Comparison of ENCODE assay signal across 9 cellular contexts in genomic region chr19:18790566-18791314, GRCh38. TPM values are rescaled to one million over a fixed set of nuclear protein-coding genes. Genes with fewer than 3 reads are reported as not detected.
DNase-seq lines count a peak whose midpoint lies in the region; ATAC-seq and TF ChIP-seq lines count a peak whose summit lies in the region.
"Had no signal": no experiment of that assay in that cellular context is flagged by ENCODE, and none has a peak within 500 bp of the region (broad histone marks: within the 10 kb centered on the region; RNA-seq: fewer than 3 reads in every experiment).

COMP (minus strand) TSS chr19:18791305; CDS start chr19:18791269, 36 bp downstream.

- no peaks in the 10 kb centered on the region for H3K36me3 Mint-ChIP-seq in activated B cell treated with CpG ODN at 0.5 μM for 24 hours (ENCODE audit: low read depth)

- peaks cover 36% of the 10 kb centered on the region for H3K4me1 Mint-ChIP-seq in activated B cell treated with CpG ODN at 0.5 μM for 24 hours

- H2AFZ ChIP-seq in smooth muscle cell (ENCODE audit: low read depth), result peak within 1 kb of the TSS; percentile 11

- peak within 1 kb of the TSS; percentile 71 for H3K4me3 ChIP-seq in iPS-15b (ENCODE audit: low read depth, low read length)
- H3K4me3 ChIP-seq in smooth muscle cell, result peak within 1 kb of the TSS; percentile 45

- CTCF ChIA-PET in activated B cell treated with CpG ODN at 0.5 μM for 24 hours (lab: Charles Lee), result interaction anchor here (0.8 kb wide), 1 partner anchor 56 kb away, joined by 3 read pairs; no protein-coding TSS in a partner anchor

- POLR2A ChIA-PET in activated B cell treated with CpG ODN at 0.5 μM for 24 hours (lab: Charles Lee), result interaction anchor here (1.1 kb wide), 1 partner anchor 41 kb away, joined by 4 read pairs; the partner anchor contains the start of gene UPF1

- no peak within 1 kb of the TSS for H3K27ac ChIP-seq in smooth muscle cell (ENCODE audit: low read depth)
- H3K27ac ChIP-seq: 22Rv1 had no signal

- peak within 1 kb of the TSS; percentile 84 for H3K4me2 ChIP-seq in smooth muscle cell

- no peaks in the 10 kb centered on the region for H3K9me3 ChIP-seq in iPS-15b (ENCODE audit: control insufficient read depth, insufficient read depth, low read length)
- H3K9me3 ChIP-seq in smooth muscle cell (replicated peaks; ENCODE audit: low read depth), result no peaks in the 10 kb centered on the region

- H3K27me3 ChIP-seq in iPS-15b (ENCODE audit: control insufficient read depth, insufficient read depth, low read length) (peaks cover 78% of the 10 kb centered on the region), smooth muscle cell (ENCODE audit: low read depth) (peaks cover 66% of the 10 kb centered on the region)

- intact Hi-C loops in activated B cell treated with CpG ODN at 0.5 μM for 24 hours (cut with micrococcal nuclease), result loop anchor here (5.0 kb wide), 2 partner anchors 88 to 178 kb away; partner anchors contain the start of gene TMEM59L

- peak; percentile 46 for DNase-seq in DMS 273 (lab: John Stamatoyannopoulos, UW; ENCODE audit: unreplicated experiment)
- DNase-seq in DMS 273 treated with DMSO at 0.1 percent for 48 hours (lab: John Stamatoyannopoulos, UW), result no peak
- peak; percentile 34 for DNase-seq in activated B cell treated with CpG ODN at 0.5 μM for 24 hours
- DNase-seq in smooth muscle cell (lab: John Stamatoyannopoulos, UW; ENCODE audit: unreplicated experiment), result no peak
- DNase-seq in HUDEP-2 (lab: John Stamatoyannopoulos, UW; ENCODE audit: unreplicated experiment in 76 of 76), result no peak
- no peak for DNase-seq in DMS153 treated with DMSO at 0.1 percent for 48 hours (lab: John Stamatoyannopoulos, UW; ENCODE audit: unreplicated experiment)
- DNase-seq in NCI-H524 treated with DMSO at 0.1 percent for 48 hours (lab: John Stamatoyannopoulos, UW), result no peak

- H3K9ac ChIP-seq in iPS-15b (ENCODE audit: low read depth, low read length) (no peak within 1 kb of the TSS), smooth muscle cell (ENCODE audit: low read depth) (no peak within 1 kb of the TSS)

- no peaks in the 10 kb centered on the region for H3K79me2 ChIP-seq in smooth muscle cell (ENCODE audit: low read depth)

- ATAC-seq in activated B cell treated with CpG ODN at 0.5 μM for 24 hours (ENCODE audit: low read depth), result peak; percentile 18

- TF ChIP-seq CTCF in activated B cell treated with CpG ODN at 0.5 μM for 24 hours (IDR thresholded peaks at IDR 0.05), result no peak
- no peak for TF ChIP-seq CTCF in smooth muscle cell (IDR thresholded peaks at IDR 0.05; ENCODE audit: borderline replicate concordance, insufficient read depth, poor library complexity, severe bottlenecking)

- no peaks in the 10 kb centered on the region for H3K9me3 Mint-ChIP-seq in activated B cell treated with CpG ODN at 0.5 μM for 24 hours

- H4K20me1 ChIP-seq in smooth muscle cell (ENCODE audit: low read depth), result peaks cover 17% of the 10 kb centered on the region

- 15% methylated on average over 47 of the region's 61 CpGs for WGBS in smooth muscle cell (ENCODE audit: low lambda C conversion rate)

- peaks cover 60% of the 10 kb centered on the region for H3K27me3 Mint-ChIP-seq in activated B cell treated with CpG ODN at 0.5 μM for 24 hours

- no peaks in the 10 kb centered on the region for H3F3A ChIP-seq in smooth muscle cell (ENCODE audit: low read depth)

- H3K36me3 ChIP-seq in iPS-15b (ENCODE audit: control insufficient read depth, insufficient read depth, low read length) (no peaks in the 10 kb centered on the region), smooth muscle cell (ENCODE audit: low read depth) (no peaks in the 10 kb centered on the region)

- peak within 1 kb of the TSS; percentile 69 for H3K27ac Mint-ChIP-seq in activated B cell treated with CpG ODN at 0.5 μM for 24 hours

- peak within 1 kb of the TSS; percentile 82 for H3K4me3 Mint-ChIP-seq in activated B cell treated with CpG ODN at 0.5 μM for 24 hours

- H3K4me1 ChIP-seq in iPS-15b (ENCODE audit: control insufficient read depth, insufficient read depth, low read length) (peaks cover 3% of the 10 kb centered on the region), smooth muscle cell (ENCODE audit: low read depth) (peaks cover 5% of the 10 kb centered on the region)

RNA-seq across cellular contexts. Expression of gene COMP, which starts in this region (rescaled TPM):
- total RNA-seq in activated B cell treated with CpG ODN at 0.5 μM for 24 hours (0.10 and 0.16 TPM in 2 replicates), smooth muscle cell (196 and 236 TPM in 2 replicates)
- 627 and 901 TPM in 2 replicates for polyA plus RNA-seq in smooth muscle cell

Comparison
In these comparisons a context has a peak if more than half of its experiments do, and no peak if none do; other contexts are left out.
1. RNA of gene COMP (total RNA-seq): 196 to 236 TPM in smooth muscle cell; 0.10 to 0.16 TPM in activated B cell treated with CpG ODN at 0.5 μM for 24 hours; every median in the first group is over 100 times any median in the second.
2. Peak in DNase-seq and ATAC-seq in activated B cell treated with CpG ODN at 0.5 μM for 24 hours; RNA of the gene not detected or under 1 TPM.